In the genomic region with DNA sequence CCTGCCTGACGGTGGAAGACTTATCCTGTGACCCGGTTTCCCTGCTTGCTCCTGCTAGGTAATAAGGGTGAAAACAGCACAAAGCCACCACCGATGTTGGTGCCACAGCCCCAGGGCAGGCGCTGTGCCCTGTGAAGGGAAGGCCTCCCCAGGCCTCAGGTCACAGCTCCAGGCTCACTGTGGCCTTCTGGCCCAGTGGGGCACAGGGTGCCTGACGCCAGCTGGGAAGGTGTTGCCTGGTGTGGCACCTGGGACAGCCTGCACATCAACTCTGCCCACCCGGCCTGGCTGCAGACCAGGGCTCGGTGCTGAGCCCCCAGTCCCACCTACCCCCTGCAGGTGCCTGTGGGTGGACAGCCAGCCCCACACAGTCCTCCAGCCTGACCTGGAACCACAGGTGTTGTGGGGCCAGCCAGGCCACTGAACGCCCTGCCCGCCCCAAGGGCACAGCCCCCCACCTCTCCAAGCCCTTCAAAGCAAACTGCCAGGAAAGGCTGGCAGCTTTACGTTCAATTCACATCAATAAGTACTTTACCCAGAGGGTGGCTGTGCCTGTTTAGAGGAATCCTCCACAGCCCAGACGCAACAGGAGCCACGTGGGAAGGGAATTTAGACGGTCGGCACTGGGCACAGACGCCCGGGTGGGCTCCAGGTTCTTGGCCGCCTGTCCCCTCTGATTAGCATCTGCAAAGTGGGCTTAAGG, we compare ENCODE assay signal across 10 cellular contexts. TPM values are rescaled to one million over a fixed set of nuclear protein-coding genes. Genes with fewer than 3 reads are reported as not detected.
A peak's percentile ranks its signal among the peaks of the same experiment; 100 is the strongest.
DNase-seq lines count a peak whose midpoint lies in the region; ATAC-seq, FAIRE-seq and TF ChIP-seq lines count a peak whose summit lies in the region.
"Had no signal": no experiment of that assay in that cellular context is flagged by ENCODE, and none has a peak within 500 bp of the region (broad histone marks: within the 10 kb centered on the region; RNA-seq: fewer than 3 reads in every experiment).

No MANE protein-coding gene starts in this region.

- no peaks in the 10 kb centered on the region for H3K27me3 Mint-ChIP-seq in activated T-helper 17 cell treated with anti-CD3 and anti-CD28 coated beads, Interleukin-2, amount 50 U/mL, for 72 hours

- H3K9me3 ChIP-seq in GM23248 (ENCODE audit: low read depth) (no peaks in the 10 kb centered on the region), right atrium auricular region (peaks cover 0 to 7% of the 10 kb centered on the region in 2 donors)
- H3K9me3 ChIP-seq: SJSA1 had no signal

- in situ Hi-C loops in GM23248 (cut with MboI), result no loop called here

- H3K4me3 ChIP-seq in GM23248 (peak overlapping the region; percentile 79), right atrium auricular region (peak overlapping the region; percentile 34 to 62), skin epidermis (peak overlapping the region; percentile 2 to 56 (median 36))
- H3K4me3 ChIP-seq: SJSA1 had no signal

- peak overlapping the region; percentile 62 for H3K27ac Mint-ChIP-seq in activated T-helper 17 cell treated with anti-CD3 and anti-CD28 coated beads, Interleukin-2, amount 50 U/mL, for 72 hours

- no peaks in the 10 kb centered on the region for H3K36me3 ChIP-seq in GM23248 (ENCODE audit: low read depth)
- H3K36me3 ChIP-seq in right atrium auricular region, result no peaks in the 10 kb centered on the region
- H3K36me3 ChIP-seq: SJSA1 had no signal

- peak; percentile 9 for DNase-seq in GM23248
- DNase-seq in right atrium auricular region (ENCODE audit: low spot score), result no peak
- no peak for DNase-seq in GM19239 (ENCODE audit: insufficient read length, low spot score)
- DNase-seq in DMS53 treated with DMSO at 0.1 percent for 48 hours (lab: John Stamatoyannopoulos, UW; ENCODE audit: unreplicated experiment), result no peak
- no peak for DNase-seq in DMS 273 (lab: John Stamatoyannopoulos, UW; ENCODE audit: unreplicated experiment)
- DNase-seq in stimulated activated CD4-positive, alpha-beta T cell treated with anti-CD3 and anti-CD28 coated beads, Interleukin-1b, Interleukin-23, amount 100 ng/mL, for 48 hours, result no peak

- peak overlapping the region; percentile 73 for H3K4me3 Mint-ChIP-seq in activated T-helper 17 cell treated with anti-CD3 and anti-CD28 coated beads, Interleukin-2, amount 50 U/mL, for 72 hours

- H3K36me3 Mint-ChIP-seq in activated T-helper 17 cell treated with anti-CD3 and anti-CD28 coated beads, Interleukin-2, amount 50 U/mL, for 72 hours (ENCODE audit: low read depth), result no peaks in the 10 kb centered on the region

- peak; percentile 3 for ATAC-seq in activated T-helper 17 cell treated with anti-CD3 and anti-CD28 coated beads, Interleukin-2, amount 50 U/mL, for 72 hours (replicated peaks)

- H3K9ac ChIP-seq in GM23248, result peak overlapping the region; percentile 90

- no peaks in the 10 kb centered on the region for H4K20me1 ChIP-seq in GM23248 (ENCODE audit: insufficient read depth)

- no peak for FAIRE-seq in GM19239 (lab: Jason Lieb, UNC)
- FAIRE-seq: H1 had no signal

- H3K4me1 ChIP-seq in GM23248 (ENCODE audit: insufficient read depth) (0 out of 2 replicates have a peak, but pooled peaks cover 12% of the 10 kb centered on the region), right atrium auricular region (peaks cover 0 to 23% of the 10 kb centered on the region in 2 donors)
- H3K4me1 ChIP-seq: SJSA1 had no signal

- no peaks in the 10 kb centered on the region for H3K79me2 ChIP-seq in GM23248 (ENCODE audit: insufficient read depth)

- H3K27ac ChIP-seq in GM23248 (peak overlapping the region; percentile 24), right atrium auricular region (peak overlapping the region in 1 of 2 donors; percentile 35), skin epidermis (peak overlapping the region in 14 of 21 experiments; percentile 21 to 78 (median 60))
- H3K27ac ChIP-seq: SJSA1 had no signal

- peak overlapping the region; percentile 89 for H2AFZ ChIP-seq in GM23248

- peaks cover 8% of the 10 kb centered on the region; the same call in 1 of the 2 replicates for H3F3A ChIP-seq in GM23248 (ENCODE audit: insufficient read depth)

- H3K27me3 ChIP-seq in GM23248 (replicated peaks; ENCODE audit: insufficient read depth) (no peaks in the 10 kb centered on the region), right atrium auricular region (no peaks in the 10 kb centered on the region)
- H3K27me3 ChIP-seq: SJSA1 had no signal

- H3K4me1 Mint-ChIP-seq in activated T-helper 17 cell treated with anti-CD3 and anti-CD28 coated beads, Interleukin-2, amount 50 U/mL, for 72 hours, result no peaks in the 10 kb centered on the region

- peak overlapping the region; percentile 91 for H3K4me2 ChIP-seq in GM23248 (ENCODE audit: unreplicated experiment)

- 43 to 49% methylated on average over 15 to 17 of the region's 17 CpGs for WGBS in GM23248 (ENCODE audit: low coverage in 1 of 2, low lambda C conversion rate in 2 of 2, missing lambda C conversion rate in 2 of 2), 2 experiments

- TF ChIP-seq CTCF in right atrium auricular region (IDR thresholded peaks at IDR 0.05), result no peak

- no peaks in the 10 kb centered on the region for H3K9me2 ChIP-seq in GM23248 (ENCODE audit: insufficient read depth)

- H3K9me3 Mint-ChIP-seq in activated T-helper 17 cell treated with anti-CD3 and anti-CD28 coated beads, Interleukin-2, amount 50 U/mL, for 72 hours, result no peaks in the 10 kb centered on the region

RNA-seq across cellular contexts. Expression of a gene that starts 54.3 kb away (rescaled TPM):
- 8.9 and 9.6 TPM in 2 replicates for total RNA-seq in GM23248 (2014; rRNA removed; shearing (Covaris generic))
- 4.6 and 4.8 TPM in 2 replicates for polyA plus RNA-seq in GM23248 (2016; fragmentation: Nextera tagmentation; extraction: Ambion mirVana)
- total RNA-seq in activated T-helper 17 cell treated with anti-CD3 and anti-CD28 coated beads, Interleukin-2, amount 50 U/mL, for 72 hours, result 10 to 100 TPM; 36.3 to 42.7 TPM
- total RNA-seq in right atrium auricular region, result 1 to 10 TPM; 3.4 to 6.0 TPM

RNA-seq across cellular contexts. Expression of a gene that starts 54.7 kb away (rescaled TPM):
- not detected in 2 replicates for total RNA-seq in GM23248 (2014; rRNA removed; shearing (Covaris generic))
- polyA plus RNA-seq in GM23248 (2016; fragmentation: Nextera tagmentation; extraction: Ambion mirVana), result not detected in 2 replicates
- under 1 TPM; 0.11 to 0.26 TPM for total RNA-seq in activated T-helper 17 cell treated with anti-CD3 and anti-CD28 coated beads, Interleukin-2, amount 50 U/mL, for 72 hours
- total RNA-seq in right atrium auricular region, result not detected
- total RNA-seq: H1, SJSA1 had no signal
- polyA plus RNA-seq: H1 had no signal
